ENCODE assay signal across 23 cellular contexts in the genomic region with DNA sequence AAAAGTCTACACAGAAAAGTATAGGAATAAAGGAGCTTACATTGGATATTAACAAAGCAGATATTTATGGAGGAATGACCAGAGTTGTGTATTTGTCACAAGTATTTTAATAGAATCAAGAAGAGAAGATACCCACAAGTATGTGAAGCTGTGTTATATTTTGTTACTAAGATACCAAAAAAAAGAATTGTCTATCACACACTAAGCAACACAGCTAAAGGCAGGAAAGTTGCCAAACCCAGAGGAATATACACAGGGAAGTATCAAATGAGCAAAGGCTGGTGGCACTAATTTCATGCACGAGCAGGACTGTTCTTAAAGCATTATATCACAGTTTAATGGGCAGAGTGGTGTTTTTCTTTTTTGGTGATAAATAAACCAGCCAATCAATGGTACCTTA.
"Had no signal": no experiment of that assay in that cellular context is flagged by ENCODE, and none has a peak within 500 bp of the region (broad histone marks: within the 10 kb centered on the region; RNA-seq: fewer than 3 reads in every experiment).

No MANE protein-coding gene starts in this region.

- H3K27ac ChIP-seq: epithelial cell of prostate, esophagus squamous epithelium, gastroesophageal sphincter, neural progenitor cell, right atrium auricular region, spleen, tibial nerve, VCaP had no signal

- H3K4me3 Mint-ChIP-seq: activated naive CD4-positive, alpha-beta T cell treated with anti-CD3 and anti-CD28 coated beads for 36 hours; central memory CD8-positive, alpha-beta T cell; memory B cell; natural killer cell; neural progenitor cell; T-helper 2 cell treated with Interferon-gamma antibody and Interleukin-4, amounts not matched to agents 5 μg/mL and 100 μg/mL, for 36 hours had no signal

- DNase-seq: activated CD4-positive, alpha-beta T cell treated with anti-CD3 and anti-CD28 coated beads for 48 hours; activated CD4-positive, alpha-beta T cell treated with anti-CD3 and anti-CD28 coated beads, Interleukin-2, amount 50 U/mL, for 48 hours; activated CD8-positive, alpha-beta memory T cell treated with anti-CD3 and anti-CD28 coated beads for 24 hours; activated effector memory CD4-positive, alpha-beta T cell treated with Interleukin-2 at 50 U/mL for 16 hours; activated naive CD4-positive, alpha-beta T cell treated with anti-CD3 and anti-CD28 coated beads for 36 hours; amygdala; effector CD8-positive, alpha-beta T cell; esophagus squamous epithelium; hippocampal formation; kidney; natural killer cell; spleen; stimulated activated naive CD4-positive, alpha-beta T cell; T-helper 1 cell had no signal

- H3K4me1 Mint-ChIP-seq: central memory CD8-positive, alpha-beta T cell; memory B cell; natural killer cell had no signal

- H3K4me1 ChIP-seq: neural progenitor cell, right atrium auricular region had no signal

- H3K27me3 Mint-ChIP-seq: memory B cell had no signal

- ATAC-seq: gastroesophageal sphincter, natural killer cell had no signal

- H3K36me3 Mint-ChIP-seq: memory B cell, natural killer cell, neural progenitor cell had no signal

- H3K4me2 ChIP-seq: neural progenitor cell had no signal

- H3K36me3 ChIP-seq: esophagus squamous epithelium, gastroesophageal sphincter, neural progenitor cell, right atrium auricular region, spleen, tibial nerve had no signal

- H3K9me3 Mint-ChIP-seq: activated naive CD4-positive, alpha-beta T cell treated with anti-CD3 and anti-CD28 coated beads for 36 hours; natural killer cell; neural progenitor cell; T-helper 2 cell treated with Interferon-gamma antibody and Interleukin-4, amounts not matched to agents 5 μg/mL and 100 μg/mL, for 36 hours had no signal

- H3K4me3 ChIP-seq: esophagus squamous epithelium, gastroesophageal sphincter, neural progenitor cell, right atrium auricular region, spleen, tibial nerve had no signal

- H3K9me3 ChIP-seq: esophagus squamous epithelium, gastroesophageal sphincter, right atrium auricular region, tibial nerve had no signal

- H3K27ac Mint-ChIP-seq: activated naive CD4-positive, alpha-beta T cell treated with anti-CD3 and anti-CD28 coated beads for 36 hours; memory B cell; natural killer cell; neural progenitor cell; T-helper 2 cell treated with Interferon-gamma antibody and Interleukin-4, amounts not matched to agents 5 μg/mL and 100 μg/mL, for 36 hours had no signal

- H3K27me3 ChIP-seq: esophagus squamous epithelium, gastroesophageal sphincter, neural progenitor cell, right atrium auricular region, spleen, tibial nerve had no signal

- H3K9ac ChIP-seq: neural progenitor cell had no signal
